In genomic region chr9:114218264-114219120, GRCh38 we compare ENCODE assay signal across 22 cellular contexts.
DNase-seq lines count a peak whose midpoint lies in the region; ATAC-seq and TF ChIP-seq lines count a peak whose summit lies in the region.
"Had no signal": no experiment of that assay in that cellular context is flagged by ENCODE, and none has a peak within 500 bp of the region (broad histone marks: within the 10 kb centered on the region; RNA-seq: fewer than 3 reads in every experiment).

No MANE protein-coding gene starts in this region.

- no peak for ATAC-seq in stimulated activated effector memory CD8-positive, alpha-beta T cell treated with anti-CD3 and anti-CD28 coated beads, Interleukin-12 subunit alpha, Interleukin-12 subunit beta, amount 100 ng/mL, for 72 hours
- no peak for ATAC-seq in activated CD4-positive, CD25-positive, alpha-beta regulatory T cell treated with anti-CD3 and anti-CD28 coated beads, Interleukin-2, amount 50 U/mL, for 24 hours
- no peak for ATAC-seq in HG03159 (IDR thresholded peaks at IDR 0.05; ENCODE audit: unreplicated experiment)
- ATAC-seq: activated CD8-positive, alpha-beta T cell treated with anti-CD3 and anti-CD28 coated beads, Interleukin-2, amount 10 ng/mL, durations not matched to agents 7 days and 5 days; naive thymus-derived CD4-positive, alpha-beta T cell; stimulated activated naive B cell treated with anti-CD40 and anti-IgM and Interleukin-4, amounts not matched to agents 10 μg/mL and 1 μg/mL and 100 μg/mL, for 72 hours had no signal

- H3K4me1 ChIP-seq in GM23248 (ENCODE audit: insufficient read depth) = peaks cover 9% of the 10 kb centered on the region
- H3K4me1 ChIP-seq: spleen had no signal

- 96 to 97% methylated on average over 11 of the region's 11 CpGs for WGBS in GM23248 (ENCODE audit: low coverage in 1 of 2, low lambda C conversion rate in 2 of 2, missing lambda C conversion rate in 2 of 2), 2 experiments

- no peak overlapping the region for H3K4me3 Mint-ChIP-seq in stimulated activated effector memory CD8-positive, alpha-beta T cell treated with anti-CD3 and anti-CD28 coated beads, Interleukin-12 subunit alpha, Interleukin-12 subunit beta, amount 100 ng/mL, for 72 hours
- H3K4me3 Mint-ChIP-seq: activated CD8-positive, alpha-beta T cell treated with anti-CD3 and anti-CD28 coated beads, Interleukin-2, amount 10 ng/mL, durations not matched to agents 7 days and 5 days; naive thymus-derived CD4-positive, alpha-beta T cell; stimulated activated naive B cell treated with anti-CD40 and anti-IgM and Interleukin-4, amounts not matched to agents 10 μg/mL and 1 μg/mL and 100 μg/mL, for 72 hours had no signal

- no peak overlapping the region for H3K9ac ChIP-seq in GM23248

- H3K4me2 ChIP-seq in GM23248 (ENCODE audit: unreplicated experiment) = no peak overlapping the region

- H3K27me3 ChIP-seq in GM23248 (replicated peaks; ENCODE audit: insufficient read depth) = no peaks in the 10 kb centered on the region
- H3K27me3 ChIP-seq: right atrium auricular region had no signal

- no peaks in the 10 kb centered on the region for H4K20me1 ChIP-seq in GM23248 (ENCODE audit: insufficient read depth)

- H3K36me3 ChIP-seq in GM23248 (ENCODE audit: low read depth) = no peaks in the 10 kb centered on the region
- H3K36me3 ChIP-seq: right atrium auricular region, spleen had no signal

- H3K9me3 ChIP-seq in GM23248 (ENCODE audit: low read depth) = no peaks in the 10 kb centered on the region
- H3K9me3 ChIP-seq: right atrium auricular region, spleen, thoracic aorta had no signal

- DNase-seq in GM23248 = peak; percentile 35
- DNase-seq in astrocyte of the hippocampus (ENCODE audit: low read depth, low spot score) = peak; percentile 20
- peak; percentile 37 to 70 for DNase-seq in foreskin fibroblast
- no peak for DNase-seq in stimulated activated effector memory CD8-positive, alpha-beta T cell treated with anti-CD3 and anti-CD28 coated beads, Interleukin-12 subunit alpha, Interleukin-12 subunit beta, amount 100 ng/mL, for 72 hours (ENCODE audit: low spot score in 2 of 2)
- DNase-seq in activated CD4-positive, CD25-positive, alpha-beta regulatory T cell (lab: John Stamatoyannopoulos, UW) = no peak
- no peak for DNase-seq in activated CD8-positive, alpha-beta memory T cell treated with anti-CD3 and anti-CD28 coated beads, Interleukin-2, amount 50 U/mL, for 48 hours
- DNase-seq: activated CD8-positive, alpha-beta T cell treated with anti-CD3 and anti-CD28 coated beads, Interleukin-2, amount 10 ng/mL, durations not matched to agents 7 days and 5 days; activated gamma-delta T cell; activated T-cell treated with anti-CD3 and anti-CD28 coated beads, Interleukin-2, amount 50 U/mL, for 1 hour; cortex of kidney; KG1; naive thymus-derived CD4-positive, alpha-beta T cell; NCI-H1436 treated with DMSO at 0.1 percent for 48 hours; NCI-H510A; RPMI8226; spleen; stimulated activated CD4-positive, alpha-beta T cell treated with anti-CD3 and anti-CD28 coated beads, Interleukin-2, amount 100 ng/mL, for 48 hours; stimulated activated naive B cell treated with anti-CD40 and anti-IgM and Interleukin-4, amounts not matched to agents 10 μg/mL and 1 μg/mL and 100 μg/mL, for 72 hours had no signal

- H3K4me3 ChIP-seq in GM23248 (no peak overlapping the region), foreskin fibroblast (ENCODE audit: low read depth in 1 of 2, low read length in 2 of 2) (no peak overlapping the region)
- H3K4me3 ChIP-seq: right atrium auricular region, spleen, thoracic aorta had no signal

- H2AFZ ChIP-seq in GM23248 = no peak overlapping the region

- no peaks in the 10 kb centered on the region for H3K9me3 Mint-ChIP-seq in stimulated activated effector memory CD8-positive, alpha-beta T cell treated with anti-CD3 and anti-CD28 coated beads, Interleukin-12 subunit alpha, Interleukin-12 subunit beta, amount 100 ng/mL, for 72 hours
- H3K9me3 Mint-ChIP-seq: naive thymus-derived CD4-positive, alpha-beta T cell; stimulated activated naive B cell treated with anti-CD40 and anti-IgM and Interleukin-4, amounts not matched to agents 10 μg/mL and 1 μg/mL and 100 μg/mL, for 72 hours had no signal

- H3K4me1 Mint-ChIP-seq in stimulated activated effector memory CD8-positive, alpha-beta T cell treated with anti-CD3 and anti-CD28 coated beads, Interleukin-12 subunit alpha, Interleukin-12 subunit beta, amount 100 ng/mL, for 72 hours = no peaks in the 10 kb centered on the region
- H3K4me1 Mint-ChIP-seq: naive thymus-derived CD4-positive, alpha-beta T cell; stimulated activated naive B cell treated with anti-CD40 and anti-IgM and Interleukin-4, amounts not matched to agents 10 μg/mL and 1 μg/mL and 100 μg/mL, for 72 hours had no signal

- peak overlapping the region; percentile 32 for H3K27ac Mint-ChIP-seq in stimulated activated effector memory CD8-positive, alpha-beta T cell treated with anti-CD3 and anti-CD28 coated beads, Interleukin-12 subunit alpha, Interleukin-12 subunit beta, amount 100 ng/mL, for 72 hours
- H3K27ac Mint-ChIP-seq: activated CD8-positive, alpha-beta T cell treated with anti-CD3 and anti-CD28 coated beads, Interleukin-2, amount 10 ng/mL, durations not matched to agents 7 days and 5 days; naive thymus-derived CD4-positive, alpha-beta T cell; stimulated activated naive B cell treated with anti-CD40 and anti-IgM and Interleukin-4, amounts not matched to agents 10 μg/mL and 1 μg/mL and 100 μg/mL, for 72 hours had no signal

- no peak for TF ChIP-seq CTCF in foreskin fibroblast (IDR thresholded peaks at IDR 0.05; ENCODE audit: low read depth, low read length)

- in situ Hi-C loops in GM23248 (cut with MboI) = no loop called here

- peaks cover 10% of the 10 kb centered on the region for H3F3A ChIP-seq in GM23248 (ENCODE audit: insufficient read depth)

- H3K79me2 ChIP-seq in GM23248 (ENCODE audit: insufficient read depth) = no peaks in the 10 kb centered on the region

- no peak overlapping the region for H3K27ac ChIP-seq in GM23248
- H3K27ac ChIP-seq: right atrium auricular region, spleen, thoracic aorta had no signal

- H3K9me2 ChIP-seq in GM23248 (ENCODE audit: insufficient read depth) = no peaks in the 10 kb centered on the region

- H3K36me3 Mint-ChIP-seq in stimulated activated effector memory CD8-positive, alpha-beta T cell treated with anti-CD3 and anti-CD28 coated beads, Interleukin-12 subunit alpha, Interleukin-12 subunit beta, amount 100 ng/mL, for 72 hours = no peaks in the 10 kb centered on the region
- H3K36me3 Mint-ChIP-seq: naive thymus-derived CD4-positive, alpha-beta T cell; stimulated activated naive B cell treated with anti-CD40 and anti-IgM and Interleukin-4, amounts not matched to agents 10 μg/mL and 1 μg/mL and 100 μg/mL, for 72 hours had no signal

Comparison
In these comparisons a context has a peak if more than half of its experiments do, and no peak if none do; other contexts are left out.
1. DNase-seq: peak in GM23248 (single experiment), astrocyte of the hippocampus (single experiment) and foreskin fibroblast (2 of 2); none in stimulated activated effector memory CD8-positive, alpha-beta T cell treated with anti-CD3 and anti-CD28 coated beads, Interleukin-12 subunit alpha, Interleukin-12 subunit beta, amount 100 ng/mL, for 72 hours (0 of 2), activated CD4-positive, CD25-positive, alpha-beta regulatory T cell (0 of 4) and activated CD8-positive, alpha-beta memory T cell treated with anti-CD3 and anti-CD28 coated beads, Interleukin-2, amount 50 U/mL, for 48 hours (single experiment).